In the genomic region with DNA sequence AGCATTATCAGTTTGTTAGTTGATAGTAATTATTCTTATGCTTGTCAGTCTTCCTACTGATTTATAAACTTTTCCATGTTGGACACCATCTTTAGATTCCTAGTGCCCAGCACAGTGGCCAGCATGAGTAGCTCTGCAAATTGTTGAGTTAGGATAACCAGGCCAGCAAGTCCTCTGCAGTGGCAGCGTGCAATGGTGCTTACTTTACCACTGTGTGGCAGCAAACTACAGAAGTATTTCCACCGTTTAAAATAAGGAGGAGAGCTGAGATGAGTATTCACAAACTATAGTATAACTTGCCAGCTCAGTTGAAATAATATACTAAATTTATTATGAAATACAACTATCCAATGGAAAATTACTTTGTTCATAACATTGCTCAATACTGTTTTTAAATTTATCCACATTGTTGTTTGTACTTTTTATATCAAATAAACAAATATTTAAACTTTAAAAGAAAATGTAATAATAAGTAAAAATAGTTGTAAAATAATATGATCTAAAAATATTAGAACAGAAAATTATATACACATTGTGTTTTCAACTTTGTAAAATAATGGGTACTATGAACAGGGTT, we compare ENCODE assay signal across 8 cellular contexts. TPM values are rescaled to one million over a fixed set of nuclear protein-coding genes. Genes with fewer than 3 reads are reported as not detected.
DNase-seq lines count a peak whose midpoint lies in the region; ATAC-seq, FAIRE-seq and TF ChIP-seq lines count a peak whose summit lies in the region.

No MANE protein-coding gene starts in this region.

- ATAC-seq in activated T-helper 17 cell treated with anti-CD3 and anti-CD28 coated beads, Interleukin-2, amount 50 U/mL, for 72 hours (replicated peaks), result peak; percentile 79
- no peak for ATAC-seq in GM18907 (IDR thresholded peaks at IDR 0.05; ENCODE audit: unreplicated experiment)

- DNase-seq in AG10803 (ENCODE audit: low read depth), result peak; percentile 57
- no peak for DNase-seq in GM12891 (ENCODE audit: insufficient read length, low spot score)
- DNase-seq in NCI-H345 (lab: John Stamatoyannopoulos, UW), result peak; percentile 54
- DNase-seq in head of caudate nucleus, result peak in 36 of 42 donors; percentile 12 to 73 (median 44)
- no peak for DNase-seq in smooth muscle cell (lab: John Stamatoyannopoulos, UW; ENCODE audit: unreplicated experiment)
- no peak for DNase-seq in prostate gland (ENCODE audit: low spot score)

- no peaks in the 10 kb centered on the region for H3F3A ChIP-seq in smooth muscle cell (ENCODE audit: low read depth)

- H3K4me2 ChIP-seq in smooth muscle cell, result no peak overlapping the region

- H3K4me3 ChIP-seq in AG10803 (ENCODE audit: low read length), result no peak overlapping the region
- H3K4me3 ChIP-seq in smooth muscle cell, result no peak overlapping the region
- no peak overlapping the region for H3K4me3 ChIP-seq in prostate gland

- no peaks in the 10 kb centered on the region for H3K27me3 Mint-ChIP-seq in activated T-helper 17 cell treated with anti-CD3 and anti-CD28 coated beads, Interleukin-2, amount 50 U/mL, for 72 hours

- TF ChIP-seq CTCF in AG10803 (conservative IDR thresholded peaks at IDR 0.05; ENCODE audit: low read length) (peak; percentile 64), smooth muscle cell (IDR thresholded peaks at IDR 0.05; ENCODE audit: borderline replicate concordance, insufficient read depth, poor library complexity, severe bottlenecking) (peak; percentile 39), prostate gland (IDR thresholded peaks at IDR 0.05) (peak in 2 of 4 experiments; percentile 15 to 40)

- 11% methylated on average over 2 of the region's 2 CpGs for WGBS in smooth muscle cell (ENCODE audit: low lambda C conversion rate)
- WGBS in prostate gland, result 4% methylated on average over 2 of the region's 2 CpGs

- H3K36me3 Mint-ChIP-seq in activated T-helper 17 cell treated with anti-CD3 and anti-CD28 coated beads, Interleukin-2, amount 50 U/mL, for 72 hours (ENCODE audit: low read depth), result no peaks in the 10 kb centered on the region

- H3K4me3 Mint-ChIP-seq in activated T-helper 17 cell treated with anti-CD3 and anti-CD28 coated beads, Interleukin-2, amount 50 U/mL, for 72 hours, result no peak overlapping the region

- H3K9me3 Mint-ChIP-seq in activated T-helper 17 cell treated with anti-CD3 and anti-CD28 coated beads, Interleukin-2, amount 50 U/mL, for 72 hours, result no peaks in the 10 kb centered on the region

- H3K27me3 ChIP-seq in smooth muscle cell (ENCODE audit: low read depth) (no peaks in the 10 kb centered on the region), prostate gland (replicated peaks; ENCODE audit: insufficient read depth) (no peaks in the 10 kb centered on the region)

- H3K79me2 ChIP-seq in smooth muscle cell (ENCODE audit: low read depth), result no peaks in the 10 kb centered on the region

- H2AFZ ChIP-seq in smooth muscle cell (ENCODE audit: low read depth), result no peak overlapping the region

- no peaks in the 10 kb centered on the region for H3K36me3 ChIP-seq in smooth muscle cell (ENCODE audit: low read depth)
- no peaks in the 10 kb centered on the region for H3K36me3 ChIP-seq in prostate gland

- peak; percentile 9 for FAIRE-seq in GM12891 (lab: Jason Lieb, UNC)

- H3K4me1 Mint-ChIP-seq in activated T-helper 17 cell treated with anti-CD3 and anti-CD28 coated beads, Interleukin-2, amount 50 U/mL, for 72 hours, result peaks cover 10% of the 10 kb centered on the region

- no peak overlapping the region for H3K27ac Mint-ChIP-seq in activated T-helper 17 cell treated with anti-CD3 and anti-CD28 coated beads, Interleukin-2, amount 50 U/mL, for 72 hours

- H3K27ac ChIP-seq in smooth muscle cell (ENCODE audit: low read depth) (no peak overlapping the region), prostate gland (no peak overlapping the region)

- H3K9me3 ChIP-seq in smooth muscle cell (replicated peaks; ENCODE audit: low read depth), result no peaks in the 10 kb centered on the region
- no peaks in the 10 kb centered on the region for H3K9me3 ChIP-seq in prostate gland

- intact Hi-C loops in head of caudate nucleus (cut with DNase I) (no loop called here), prostate gland (cut with DNase I) (no loop called here)

- H4K20me1 ChIP-seq in smooth muscle cell (ENCODE audit: low read depth), result no peaks in the 10 kb centered on the region

- TF ChIP-seq POLR2A in GM12891 (IDR thresholded peaks at IDR 0.05; ENCODE audit: low read depth, low read length) (no peak), prostate gland (IDR thresholded peaks at IDR 0.05) (no peak)

- no peak overlapping the region for H3K9ac ChIP-seq in smooth muscle cell (ENCODE audit: low read depth)

- H3K4me1 ChIP-seq in smooth muscle cell (ENCODE audit: low read depth) (peaks cover 8% of the 10 kb centered on the region), prostate gland (replicated peaks) (no peaks in the 10 kb centered on the region)

TF ChIP-seq in GM12891, 5 proteins besides CTCF, POLR2A, EP300 and RAD21:
- TF ChIP-seq SPI1 (IDR thresholded peaks at IDR 0.05; ENCODE audit: low read depth, low read length) (no peak), POLR2AphosphoS5 (IDR thresholded peaks at IDR 0.05; ENCODE audit: low read depth, low read length) (no peak), PAX5 (IDR thresholded peaks at IDR 0.05; ENCODE audit: insufficient read depth, low read length, severe bottlenecking) (no peak), POU2F2 (IDR thresholded peaks at IDR 0.05; ENCODE audit: low read depth, low read length) (no peak), TAF1 (IDR thresholded peaks at IDR 0.05; ENCODE audit: low read depth, low read length) (no peak)

RNA-seq across cellular contexts. Expression of a gene that starts 9.3 kb away (rescaled TPM):
- polyA plus RNA-seq in GM12891 (2012; ENCODE audit: low read depth, missing spikeins), result 8.4 TPM
- 10 to 100 TPM; 36.3 to 36.9 TPM for total RNA-seq in activated T-helper 17 cell treated with anti-CD3 and anti-CD28 coated beads, Interleukin-2, amount 50 U/mL, for 72 hours
- 20.9 and 21.2 TPM in 2 replicates for total RNA-seq in smooth muscle cell
- 11.3 and 12.8 TPM in 2 replicates for polyA plus RNA-seq in smooth muscle cell
- 10 to 100 TPM; 41.1 to 54.3 TPM for total RNA-seq in prostate gland

RNA-seq across cellular contexts. Expression of a gene that starts 31.9 kb away (rescaled TPM):
- polyA plus RNA-seq in GM12891 (2012; ENCODE audit: low read depth, missing spikeins), result not detected
- total RNA-seq in activated T-helper 17 cell treated with anti-CD3 and anti-CD28 coated beads, Interleukin-2, amount 50 U/mL, for 72 hours, result 1 to 10 TPM; 1.3 to 2.1 TPM
- total RNA-seq in smooth muscle cell (2.1 and 2.6 TPM in 2 replicates), prostate gland (10 to 100 TPM in 1 of 2 donors, 1 to 10 TPM in 1; 5.9 to 25.2 TPM)
- 0.08 and 0.69 TPM in 2 replicates for polyA plus RNA-seq in smooth muscle cell

Comparison
In these comparisons a context has a peak if more than half of its experiments do, and no peak if none do; other contexts are left out.
1. DNase-seq: peak in AG10803 (single experiment), NCI-H345 (single experiment) and head of caudate nucleus (36 of 42); none in GM12891 (single experiment), smooth muscle cell (single experiment) and prostate gland (single experiment).